ENCODE assay signal across 20 cellular contexts in the genomic region with DNA sequence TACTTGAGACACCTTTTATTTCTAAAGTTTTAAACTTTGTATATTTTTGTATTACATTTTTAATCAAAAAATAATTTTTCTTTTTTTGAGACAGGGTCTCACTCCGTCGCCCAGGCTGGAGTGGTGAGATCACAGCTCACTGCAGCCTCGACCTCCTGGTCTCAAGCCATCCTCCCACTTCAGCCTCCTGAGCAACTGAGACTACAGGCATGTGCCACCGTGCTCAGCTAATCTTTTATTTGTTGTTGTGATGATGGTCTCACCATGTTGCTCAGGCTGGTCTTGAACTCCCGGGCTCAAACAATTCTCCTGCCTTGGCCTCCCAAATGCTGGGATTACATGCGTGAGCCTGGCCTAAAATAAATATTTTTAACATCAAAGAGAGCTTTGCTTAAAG.
"Had no signal": no experiment of that assay in that cellular context is flagged by ENCODE, and none has a peak within 500 bp of the region (broad histone marks: within the 10 kb centered on the region; RNA-seq: fewer than 3 reads in every experiment).

No MANE protein-coding gene starts in this region.

- H3K27ac Mint-ChIP-seq: dendritic cell treated with granulocyte-macrophage colony-stimulating factor and Interleukin-4, amounts not matched to agents 40 ng/mL and 50 ng/mL, for 4 days; memory B cell had no signal

- H3K27ac ChIP-seq: esophagus squamous epithelium, gastrocnemius medialis, heart right ventricle, left lung, lower lobe of right lung had no signal

- H3K9me3 ChIP-seq: gastrocnemius medialis, lower lobe of right lung had no signal

- H3K36me3 ChIP-seq: esophagus squamous epithelium, gastrocnemius medialis, heart right ventricle, left lung, lower lobe of right lung had no signal

- H3K36me3 Mint-ChIP-seq: memory B cell had no signal

- ATAC-seq: gastrocnemius medialis, heart right ventricle, left cardiac atrium, left lung, left ventricle myocardium superior, lower lobe of right lung had no signal

- H3K27me3 ChIP-seq: gastrocnemius medialis, heart right ventricle, left lung had no signal

- H3K4me3 ChIP-seq: esophagus squamous epithelium, gastrocnemius medialis, heart right ventricle, left lung, lower lobe of right lung had no signal

- H3K4me1 ChIP-seq: esophagus squamous epithelium, gastrocnemius medialis, heart right ventricle, left lung, lower lobe of right lung had no signal

- DNase-seq: cortex of kidney; effector CD4-positive, alpha-beta T cell; effector memory CD4-positive, alpha-beta T cell; esophagus squamous epithelium; foreskin fibroblast; foreskin melanocyte; gastrocnemius medialis; glutamatergic neuron; head of caudate nucleus; heart right ventricle; hippocampal formation; left cardiac atrium; left lung; left ventricle myocardium superior; lower lobe of right lung; mammary epithelial cell; mesendoderm; midbrain had no signal
